In genomic region chr16:11239644-11240632, GRCh38 we compare ENCODE assay signal across 26 cellular contexts. TPM values are rescaled to one million over a fixed set of nuclear protein-coding genes. Genes with fewer than 3 reads are reported as not detected.
DNase-seq lines count a peak whose midpoint lies in the region; ATAC-seq, FAIRE-seq and TF ChIP-seq lines count a peak whose summit lies in the region.
"Had no signal": no experiment of that assay in that cellular context is flagged by ENCODE, and none has a peak within 500 bp of the region (broad histone marks: within the 10 kb centered on the region; RNA-seq: fewer than 3 reads in every experiment).

No MANE protein-coding gene starts in this region.

- FAIRE-seq in A549 (lab: Jason Lieb, UNC) = no peak
- FAIRE-seq: G401.6, H1, islet of Langerhans had no signal

- 74% methylated on average over 10 of the region's 10 CpGs for WGBS in A549 (ENCODE audit: missing lambda C conversion rate)
- WGBS in upper lobe of left lung, 2 donors = 78% methylated on average over 10 of the region's 10 CpGs

- no peaks in the 10 kb centered on the region for H3K27me3 ChIP-seq in upper lobe of left lung
- H3K27me3 ChIP-seq: BE2C, tibial nerve had no signal

- H3K4me3 ChIP-seq in A549 (no peak overlapping the region), upper lobe of left lung (no peak overlapping the region)
- H3K4me3 ChIP-seq: tibial nerve had no signal

- CTCF ChIA-PET in A549 (lab: Yijun Ruan, JAX) (interaction anchor here (1.1 to 4.0 kb wide), 2 partner anchors 16 to 276 kb away, joined by 3 to 14 read pairs; partner anchors contain the start of gene SOCS1), T-cell (lab: Charles Lee) (no interaction called here)

- ATAC-seq in A549 = no peak
- ATAC-seq in T-cell (replicated peaks in 1 of 4) = no peak
- no peak for ATAC-seq in effector memory CD8-positive, alpha-beta T cell (replicated peaks)
- no peak for ATAC-seq in HG03521 (IDR thresholded peaks at IDR 0.05; ENCODE audit: unreplicated experiment)
- ATAC-seq in upper lobe of left lung (ENCODE audit: low FRiP score in 2 of 2) = no peak
- ATAC-seq: stimulated activated memory B cell treated with anti-CD40 and anti-IgM and Interleukin-4, amounts not matched to agents 10 μg/mL and 1 μg/mL and 100 μg/mL, for 72 hours had no signal

- no peaks in the 10 kb centered on the region for H3K27me3 Mint-ChIP-seq in T-helper 1 cell treated with Interleukin-12 subunit alpha and Interleukin-12 subunit beta and Interleukin-4 antibody, amounts not matched to agents 30 μg/mL and 1 μg/mL, for 36 hours (ENCODE audit: low read depth)
- H3K27me3 Mint-ChIP-seq in T-cell = no peaks in the 10 kb centered on the region
- no peaks in the 10 kb centered on the region for H3K27me3 Mint-ChIP-seq in effector memory CD8-positive, alpha-beta T cell
- H3K27me3 Mint-ChIP-seq: activated CD8-positive, alpha-beta memory T cell treated with anti-CD3 and anti-CD28 coated beads, Interleukin-2, amount 10 ng/mL, durations not matched to agents 7 days and 5 days; activated naive CD8-positive, alpha-beta T cell treated with anti-CD3 and anti-CD28 coated beads, Interleukin-2, amount 10 ng/mL, durations not matched to agents 7 days and 5 days; stimulated activated memory B cell treated with anti-CD40 and anti-IgM and Interleukin-4, amounts not matched to agents 10 μg/mL and 1 μg/mL and 100 μg/mL, for 72 hours had no signal

- POLR2A ChIA-PET in A549 (lab: Yijun Ruan, JAX) = no interaction called here
- POLR2A ChIA-PET in T-cell (lab: Charles Lee) = no interaction called here

- TF ChIP-seq RAD21 in A549 (conservative IDR thresholded peaks at IDR 0.05 in 1 of 2, IDR thresholded peaks at IDR 0.05 in 1 of 2) = no peak

- H3K27ac Mint-ChIP-seq in T-helper 1 cell treated with Interleukin-12 subunit alpha and Interleukin-12 subunit beta and Interleukin-4 antibody, amounts not matched to agents 30 μg/mL and 1 μg/mL, for 36 hours = peak overlapping the region; percentile 83
- H3K27ac Mint-ChIP-seq in T-cell = peak overlapping the region; percentile 76 to 87
- peak overlapping the region; percentile 41 to 52 for H3K27ac Mint-ChIP-seq in effector memory CD8-positive, alpha-beta T cell
- H3K27ac Mint-ChIP-seq: activated naive CD8-positive, alpha-beta T cell treated with anti-CD3 and anti-CD28 coated beads, Interleukin-2, amount 10 ng/mL, durations not matched to agents 7 days and 5 days; stimulated activated memory B cell treated with anti-CD40 and anti-IgM and Interleukin-4, amounts not matched to agents 10 μg/mL and 1 μg/mL and 100 μg/mL, for 72 hours had no signal

- H3K9me3 Mint-ChIP-seq in T-helper 1 cell treated with Interleukin-12 subunit alpha and Interleukin-12 subunit beta and Interleukin-4 antibody, amounts not matched to agents 30 μg/mL and 1 μg/mL, for 36 hours = no peaks in the 10 kb centered on the region
- no peaks in the 10 kb centered on the region for H3K9me3 Mint-ChIP-seq in T-cell
- no peaks in the 10 kb centered on the region for H3K9me3 Mint-ChIP-seq in effector memory CD8-positive, alpha-beta T cell
- H3K9me3 Mint-ChIP-seq: activated naive CD8-positive, alpha-beta T cell treated with anti-CD3 and anti-CD28 coated beads, Interleukin-2, amount 10 ng/mL, durations not matched to agents 7 days and 5 days; stimulated activated memory B cell treated with anti-CD40 and anti-IgM and Interleukin-4, amounts not matched to agents 10 μg/mL and 1 μg/mL and 100 μg/mL, for 72 hours had no signal

- H3K27ac ChIP-seq in A549 (no peak overlapping the region), upper lobe of left lung (peak overlapping the region in 1 of 4 donors; percentile 30)
- H3K27ac ChIP-seq: 22Rv1, tibial nerve had no signal

- peaks cover under 1% of the 10 kb centered on the region for H3K36me3 Mint-ChIP-seq in T-helper 1 cell treated with Interleukin-12 subunit alpha and Interleukin-12 subunit beta and Interleukin-4 antibody, amounts not matched to agents 30 μg/mL and 1 μg/mL, for 36 hours (ENCODE audit: low read depth)
- no peaks in the 10 kb centered on the region for H3K36me3 Mint-ChIP-seq in T-cell
- H3K36me3 Mint-ChIP-seq in effector memory CD8-positive, alpha-beta T cell (ENCODE audit: insufficient read depth) = no peaks in the 10 kb centered on the region
- H3K36me3 Mint-ChIP-seq: activated CD8-positive, alpha-beta memory T cell treated with anti-CD3 and anti-CD28 coated beads, Interleukin-2, amount 10 ng/mL, durations not matched to agents 7 days and 5 days; stimulated activated memory B cell treated with anti-CD40 and anti-IgM and Interleukin-4, amounts not matched to agents 10 μg/mL and 1 μg/mL and 100 μg/mL, for 72 hours had no signal

- no peaks in the 10 kb centered on the region for H3K36me3 ChIP-seq in upper lobe of left lung
- H3K36me3 ChIP-seq: BE2C, tibial nerve had no signal

- TF ChIP-seq CTCF in A549 (IDR thresholded peaks at IDR 0.05) = no peak
- TF ChIP-seq CTCF in upper lobe of left lung (IDR thresholded peaks at IDR 0.05) = no peak

- H3K4me1 Mint-ChIP-seq in T-helper 1 cell treated with Interleukin-12 subunit alpha and Interleukin-12 subunit beta and Interleukin-4 antibody, amounts not matched to agents 30 μg/mL and 1 μg/mL, for 36 hours (ENCODE audit: low read depth) = peaks cover 26% of the 10 kb centered on the region
- peaks cover 12 to 15% (median 13%) of the 10 kb centered on the region in 3 donors for H3K4me1 Mint-ChIP-seq in T-cell
- H3K4me1 Mint-ChIP-seq in effector memory CD8-positive, alpha-beta T cell (ENCODE audit: low read depth in 2 of 2) = peaks cover 12 to 16% of the 10 kb centered on the region in 2 donors

- H3K4me3 Mint-ChIP-seq in T-helper 1 cell treated with Interleukin-12 subunit alpha and Interleukin-12 subunit beta and Interleukin-4 antibody, amounts not matched to agents 30 μg/mL and 1 μg/mL, for 36 hours = peak overlapping the region; percentile 39
- H3K4me3 Mint-ChIP-seq in T-cell = peak overlapping the region in 2 of 3 donors; percentile 18 to 19
- peak overlapping the region; percentile 32 to 40 for H3K4me3 Mint-ChIP-seq in effector memory CD8-positive, alpha-beta T cell
- H3K4me3 Mint-ChIP-seq: activated naive CD8-positive, alpha-beta T cell treated with anti-CD3 and anti-CD28 coated beads, Interleukin-2, amount 10 ng/mL, durations not matched to agents 7 days and 5 days; stimulated activated memory B cell treated with anti-CD40 and anti-IgM and Interleukin-4, amounts not matched to agents 10 μg/mL and 1 μg/mL and 100 μg/mL, for 72 hours had no signal

- TF ChIP-seq POLR2A in A549 (IDR thresholded peaks at IDR 0.05; ENCODE audit: low read length) (no peak), upper lobe of left lung (IDR thresholded peaks at IDR 0.05) (no peak)

- H3K4me2 ChIP-seq in A549 = no peak overlapping the region

- H3K4me1 ChIP-seq in A549 (no peaks in the 10 kb centered on the region), upper lobe of left lung (peaks cover 3 to 6% (median 5%) of the 10 kb centered on the region in 4 donors)
- H3K4me1 ChIP-seq: BE2C, tibial nerve had no signal

- DNase-seq in T-helper 1 cell = no peak
- DNase-seq in A549 (ENCODE audit: low read depth in 1 of 2, low spot score in 1 of 2) = no peak
- DNase-seq in T-cell = no peak
- no peak for DNase-seq in effector memory CD8-positive, alpha-beta T cell
- no peak for DNase-seq in stimulated activated CD4-positive, alpha-beta T cell treated with anti-CD3 and anti-CD28 coated beads, Interleukin-15, amount 100 ng/mL, for 24 hours
- DNase-seq in upper lobe of left lung = no peak
- DNase-seq: activated naive CD8-positive, alpha-beta T cell treated with anti-CD3 and anti-CD28 coated beads, Interleukin-2, amount 10 ng/mL, durations not matched to agents 7 days and 5 days; BE2C; cortex of kidney; hippocampal formation; NCI-H1436 treated with DMSO at 0.1 percent for 48 hours; NCI-H2171; SHP77 had no signal

- H3K9me3 ChIP-seq in A549 (no peaks in the 10 kb centered on the region), upper lobe of left lung (no peaks in the 10 kb centered on the region)
- H3K9me3 ChIP-seq: BE2C, tibial nerve had no signal

- TF ChIP-seq EP300 in A549 (IDR thresholded peaks at IDR 0.05) (no peak), upper lobe of left lung (IDR thresholded peaks at IDR 0.05) (no peak)

RNA-seq across cellular contexts. Expression of gene SOCS1, which starts 16.1 kb away (rescaled TPM):
- polyA plus RNA-seq in A549 (2011; rRNA removed) (0.15 and 0.16 TPM in 2 replicates), A549 (2017; fragmentation: RNase III; extraction: RNeasy Plus Mini Kit Qiagen cat#74134 plus additional on column Dnase treatment) (0.26 to 0.56 TPM (median 0.32 TPM) in 3 replicates)
- 0.52 and 1.1 TPM in 2 replicates for polyA plus RNA-seq in A549 (2012; cell fraction: cytosol; rRNA removed)
- polyA plus RNA-seq in A549 (2012; cell fraction: nucleus; rRNA removed) = 1.3 and 1.8 TPM in 2 replicates
- polyA minus RNA-seq in A549 (2011; rRNA and poly(A)+ RNA removed) = 0.74 and 0.92 TPM in 2 replicates
- total RNA-seq in T-cell (10 to 100 TPM; 49.2 to 67.2 (median 54.5) TPM), upper lobe of left lung (10 to 100 TPM in 5 of 6 donors, 1 to 10 TPM in 1; 9.4 to 36.6 (median 18.5) TPM)

RNA-seq across cellular contexts. Expression of gene TNP2, which starts 29.2 kb away (rescaled TPM):
- polyA plus RNA-seq in A549 (2011; rRNA removed) (not detected in 2 replicates), A549 (2017; fragmentation: RNase III; extraction: RNeasy Plus Mini Kit Qiagen cat#74134 plus additional on column Dnase treatment) (not detected in 3 replicates)
- polyA plus RNA-seq in A549 (2012; cell fraction: cytosol; rRNA removed) = not detected in 2 replicates
- not detected in 2 replicates for polyA plus RNA-seq in A549 (2012; cell fraction: nucleus; rRNA removed)
- not detected in 2 replicates for polyA minus RNA-seq in A549 (2011; rRNA and poly(A)+ RNA removed)
- total RNA-seq in T-cell (not detected), upper lobe of left lung (not detected)
- total RNA-seq: activated CD8-positive, alpha-beta memory T cell treated with anti-CD3 and anti-CD28 coated beads, Interleukin-2, amount 10 ng/mL, durations not matched to agents 7 days and 5 days; activated naive CD8-positive, alpha-beta T cell treated with anti-CD3 and anti-CD28 coated beads, Interleukin-2, amount 10 ng/mL, durations not matched to agents 7 days and 5 days; fibroblast of villous mesenchyme; H1; lung microvascular endothelial cell; omental fat pad; T-helper 1 cell treated with Interleukin-12 subunit alpha and Interleukin-12 subunit beta and Interleukin-4 antibody, amounts not matched to agents 30 ng/mL and 1 ng/mL, for 36 hours; tibial nerve had no signal
- polyA plus RNA-seq: H1 had no signal

RNA-seq across cellular contexts. Expression of gene PRM3, which starts 33.5 kb away (rescaled TPM):
- polyA plus RNA-seq in A549 (2011; rRNA removed) (not detected in 2 replicates), A549 (2017; fragmentation: RNase III; extraction: RNeasy Plus Mini Kit Qiagen cat#74134 plus additional on column Dnase treatment) (not detected in 3 replicates)
- polyA plus RNA-seq in A549 (2012; cell fraction: cytosol; rRNA removed) = not detected in 2 replicates
- not detected in 2 replicates for polyA plus RNA-seq in A549 (2012; cell fraction: nucleus; rRNA removed)
- not detected in 2 replicates for polyA minus RNA-seq in A549 (2011; rRNA and poly(A)+ RNA removed)
- total RNA-seq in T-cell (not detected), upper lobe of left lung (not detected)
- total RNA-seq: activated CD8-positive, alpha-beta memory T cell treated with anti-CD3 and anti-CD28 coated beads, Interleukin-2, amount 10 ng/mL, durations not matched to agents 7 days and 5 days; activated naive CD8-positive, alpha-beta T cell treated with anti-CD3 and anti-CD28 coated beads, Interleukin-2, amount 10 ng/mL, durations not matched to agents 7 days and 5 days; fibroblast of villous mesenchyme; H1; lung microvascular endothelial cell; omental fat pad; T-helper 1 cell treated with Interleukin-12 subunit alpha and Interleukin-12 subunit beta and Interleukin-4 antibody, amounts not matched to agents 30 ng/mL and 1 ng/mL, for 36 hours; tibial nerve had no signal
- polyA plus RNA-seq: H1 had no signal

RNA-seq across cellular contexts. Expression of gene PRM2, which starts 36.3 kb away (rescaled TPM):
- polyA plus RNA-seq in A549 (2011; rRNA removed) (not detected in 2 replicates), A549 (2017; fragmentation: RNase III; extraction: RNeasy Plus Mini Kit Qiagen cat#74134 plus additional on column Dnase treatment) (not detected in 3 replicates)
- not detected in 2 replicates for polyA plus RNA-seq in A549 (2012; cell fraction: cytosol; rRNA removed)
- not detected in 2 replicates for polyA plus RNA-seq in A549 (2012; cell fraction: nucleus; rRNA removed)
- not detected in 2 replicates for polyA minus RNA-seq in A549 (2011; rRNA and poly(A)+ RNA removed)
- total RNA-seq in T-cell (not detected), upper lobe of left lung (not detected)
- total RNA-seq: activated CD8-positive, alpha-beta memory T cell treated with anti-CD3 and anti-CD28 coated beads, Interleukin-2, amount 10 ng/mL, durations not matched to agents 7 days and 5 days; activated naive CD8-positive, alpha-beta T cell treated with anti-CD3 and anti-CD28 coated beads, Interleukin-2, amount 10 ng/mL, durations not matched to agents 7 days and 5 days; fibroblast of villous mesenchyme; H1; lung microvascular endothelial cell; omental fat pad; T-helper 1 cell treated with Interleukin-12 subunit alpha and Interleukin-12 subunit beta and Interleukin-4 antibody, amounts not matched to agents 30 ng/mL and 1 ng/mL, for 36 hours; tibial nerve had no signal
- polyA plus RNA-seq: H1 had no signal

RNA-seq across cellular contexts. Expression of gene PRM1, which starts 41.2 kb away (rescaled TPM):
- polyA plus RNA-seq in A549 (2011; rRNA removed) (not detected in 2 replicates), A549 (2017; fragmentation: RNase III; extraction: RNeasy Plus Mini Kit Qiagen cat#74134 plus additional on column Dnase treatment) (not detected in 3 replicates)
- not detected in 2 replicates for polyA plus RNA-seq in A549 (2012; cell fraction: cytosol; rRNA removed)
- not detected in 2 replicates for polyA plus RNA-seq in A549 (2012; cell fraction: nucleus; rRNA removed)
- not detected in 2 replicates for polyA minus RNA-seq in A549 (2011; rRNA and poly(A)+ RNA removed)
- total RNA-seq in T-cell (not detected), upper lobe of left lung (not detected)
- total RNA-seq: activated CD8-positive, alpha-beta memory T cell treated with anti-CD3 and anti-CD28 coated beads, Interleukin-2, amount 10 ng/mL, durations not matched to agents 7 days and 5 days; activated naive CD8-positive, alpha-beta T cell treated with anti-CD3 and anti-CD28 coated beads, Interleukin-2, amount 10 ng/mL, durations not matched to agents 7 days and 5 days; fibroblast of villous mesenchyme; lung microvascular endothelial cell; omental fat pad; T-helper 1 cell treated with Interleukin-12 subunit alpha and Interleukin-12 subunit beta and Interleukin-4 antibody, amounts not matched to agents 30 ng/mL and 1 ng/mL, for 36 hours; tibial nerve had no signal
